ENCODE assay signal across 1 cellular context in genomic region chr5:111681791-111682190, GRCh38.
TF ChIP-seq lines count a peak whose summit lies in the region.

No MANE protein-coding gene starts in this region.

TF ChIP-seq in GM23338, 12 proteins besides CTCF, POLR2A, EP300 and RAD21 (continued from another document):
- no peak for TF ChIP-seq REST (IDR thresholded peaks at IDR 0.05; ENCODE audit: unreplicated experiment)
